Comparison of ENCODE assay signal across 12 cellular contexts in the genomic region with DNA sequence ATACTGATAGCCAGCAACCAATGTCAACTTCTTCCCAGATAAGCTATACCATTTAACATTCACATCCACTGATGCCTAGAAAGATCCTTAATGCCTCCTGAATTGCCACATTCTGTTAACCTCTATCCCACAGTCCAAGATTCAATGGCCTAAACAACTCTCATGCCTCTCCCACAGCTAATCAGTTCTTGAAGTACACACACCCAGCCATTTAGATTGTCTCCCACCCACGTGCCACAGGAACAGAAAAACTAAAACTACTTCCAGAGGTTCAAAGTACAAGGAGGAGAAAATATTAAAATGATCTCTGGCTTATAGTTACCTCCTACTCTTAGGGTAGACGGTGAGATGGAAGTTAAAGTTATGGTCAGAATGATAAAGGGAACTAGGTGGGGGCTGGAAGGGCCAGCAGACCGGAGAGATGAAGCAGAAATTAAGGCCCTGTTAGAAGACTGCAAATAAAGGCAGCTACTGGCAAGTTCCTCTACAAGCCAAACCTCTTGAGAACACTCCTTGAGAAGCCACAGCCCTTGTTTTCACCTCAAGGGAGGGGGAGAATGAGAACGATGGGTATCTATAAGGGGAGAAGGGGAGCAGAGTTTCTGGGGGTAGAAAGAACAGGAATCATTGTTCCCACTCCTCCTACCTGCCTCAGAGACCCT. TPM values are rescaled to one million over a fixed set of nuclear protein-coding genes. Genes with fewer than 3 reads are reported as not detected.
A peak's percentile ranks its signal among the peaks of the same experiment; 100 is the strongest.
DNase-seq lines count a peak whose midpoint lies in the region; ATAC-seq, FAIRE-seq and TF ChIP-seq lines count a peak whose summit lies in the region.
"Had no signal": no experiment of that assay in that cellular context is flagged by ENCODE, and none has a peak within 500 bp of the region (broad histone marks: within the 10 kb centered on the region; RNA-seq: fewer than 3 reads in every experiment).

No MANE protein-coding gene starts in this region.

- no peaks in the 10 kb centered on the region for H3K27me3 ChIP-seq in Peyer's patch
- no peaks in the 10 kb centered on the region for H3K27me3 ChIP-seq in duodenal mucosa (ENCODE audit: control insufficient read depth in 1 of 2, insufficient read depth in 2 of 2, low read length in 2 of 2)
- H3K27me3 ChIP-seq in neural progenitor cell = no peaks in the 10 kb centered on the region
- H3K27me3 ChIP-seq: brain microvascular endothelial cell, SJCRH30 had no signal

- ATAC-seq in GM18907 (IDR thresholded peaks at IDR 0.05; ENCODE audit: unreplicated experiment) = no peak

- peaks cover 12% of the 10 kb centered on the region for H3K36me3 Mint-ChIP-seq in neural progenitor cell

- no peak overlapping the region for H2AFZ ChIP-seq in neural progenitor cell (replicated peaks)

- H3K4me1 ChIP-seq in Peyer's patch = peaks cover 0 to 35% (median 0%) of the 10 kb centered on the region in 4 donors
- peaks cover 13 to 19% of the 10 kb centered on the region in 2 donors for H3K4me1 ChIP-seq in duodenal mucosa (ENCODE audit: control insufficient read depth in 1 of 2, insufficient read depth in 2 of 2, low read length in 2 of 2)
- peaks cover 18% of the 10 kb centered on the region for H3K4me1 ChIP-seq in neural progenitor cell
- H3K4me1 ChIP-seq: SJCRH30 had no signal

- H3K4me2 ChIP-seq in neural progenitor cell = peak overlapping the region; percentile 27

- H3K4me3 Mint-ChIP-seq in neural progenitor cell = no peak overlapping the region

- H3K9ac ChIP-seq in duodenal mucosa (ENCODE audit: low read depth in 1 of 2, low read length in 2 of 2) = peak overlapping the region; percentile 18 to 25
- no peak overlapping the region for H3K9ac ChIP-seq in neural progenitor cell

- TF ChIP-seq CTCF in Peyer's patch (IDR thresholded peaks at IDR 0.05) = no peak
- TF ChIP-seq CTCF in neural progenitor cell (IDR thresholded peaks at IDR 0.05) = no peak
- TF ChIP-seq CTCF in D721Med (IDR thresholded peaks at IDR 0.05; ENCODE audit: insufficient read depth, missing control alignments) = no peak

- H3K9me3 ChIP-seq in Peyer's patch = no peaks in the 10 kb centered on the region
- H3K9me3 ChIP-seq in duodenal mucosa (ENCODE audit: control insufficient read depth in 1 of 2, low read length in 2 of 2) = no peaks in the 10 kb centered on the region
- H3K9me3 ChIP-seq in neural progenitor cell (ENCODE audit: low read depth) = no peaks in the 10 kb centered on the region
- H3K9me3 ChIP-seq: SJCRH30 had no signal

- DNase-seq in Peyer's patch = no peak
- no peak for DNase-seq in neural progenitor cell (ENCODE audit: low spot score)
- DNase-seq in D721Med (ENCODE audit: insufficient read length, low spot score) = no peak
- no peak for DNase-seq in HuH-7 (ENCODE audit: low spot score)
- DNase-seq in activated gamma-delta T cell treated with Interleukin-2 at 50 U/mL for 16 hours = no peak
- DNase-seq: brain microvascular endothelial cell, NCI-H1092, NCI-H510A treated with DMSO at 0.1 percent for 48 hours, SJCRH30 had no signal

- peaks cover 5% of the 10 kb centered on the region for H3F3A ChIP-seq in neural progenitor cell (ENCODE audit: low read depth)

- H3K36me3 ChIP-seq in Peyer's patch (no peaks in the 10 kb centered on the region), duodenal mucosa (ENCODE audit: control insufficient read depth in 1 of 2, insufficient read depth in 2 of 2, low read length in 2 of 2) (peaks cover 0 to 10% of the 10 kb centered on the region in 2 donors), neural progenitor cell (no peaks in the 10 kb centered on the region)
- H3K36me3 ChIP-seq: brain microvascular endothelial cell, SJCRH30 had no signal

- no peak for FAIRE-seq in D721Med (lab: Jason Lieb, UNC)

- H3K27ac Mint-ChIP-seq in neural progenitor cell = no peak overlapping the region

- H3K27me3 Mint-ChIP-seq in neural progenitor cell (ENCODE audit: insufficient read depth, low read depth) = peaks cover 2% of the 10 kb centered on the region

- H3K79me2 ChIP-seq in neural progenitor cell (ENCODE audit: low read depth) = peaks cover 99% of the 10 kb centered on the region

- peaks cover 52% of the 10 kb centered on the region for H4K20me1 ChIP-seq in neural progenitor cell (ENCODE audit: low read depth)

- peak in 1 of 2 donors; percentile 13 for TF ChIP-seq POLR2A in Peyer's patch (IDR thresholded peaks at IDR 0.05)

- peaks cover 2% of the 10 kb centered on the region for H3K9me3 Mint-ChIP-seq in neural progenitor cell

- peaks cover 25% of the 10 kb centered on the region for H3K4me1 Mint-ChIP-seq in neural progenitor cell

- peak overlapping the region in 3 of 4 donors; percentile 22 to 43 (median 31) for H3K27ac ChIP-seq in Peyer's patch
- peak overlapping the region; percentile 20 for H3K27ac ChIP-seq in duodenal mucosa (ENCODE audit: low read depth, low read length)
- H3K27ac ChIP-seq in neural progenitor cell = peak overlapping the region; percentile 31
- H3K27ac ChIP-seq: brain microvascular endothelial cell, SJCRH30 had no signal

- peak overlapping the region; percentile 14; the same call in 1 of the 2 replicates for H3K4me3 ChIP-seq in GM08714 (ENCODE audit: low read length)
- peak overlapping the region in 2 of 4 donors; percentile 4 to 17 for H3K4me3 ChIP-seq in Peyer's patch
- H3K4me3 ChIP-seq in duodenal mucosa (ENCODE audit: low read depth in 1 of 2, low read length in 2 of 2) = peak overlapping the region; percentile 50 to 54
- H3K4me3 ChIP-seq in neural progenitor cell = no peak overlapping the region
- H3K4me3 ChIP-seq: SJCRH30 had no signal

RNA-seq across cellular contexts. Expression of gene MED14, which starts 5.3 kb away (rescaled TPM):
- 10 to 100 TPM; 33.8 to 98.1 (median 83.2) TPM for total RNA-seq in Peyer's patch
- total RNA-seq in neural progenitor cell (ENCODE audit: low replicate concordance) = 43.0 and 56.4 TPM in 2 replicates
